In genomic region chr2:55010149-55010591, GRCh38 we compare ENCODE assay signal across 8 cellular contexts.
A peak's percentile ranks its signal among the peaks of the same experiment; 100 is the strongest.
DNase-seq lines count a peak whose midpoint lies in the region; ATAC-seq and TF ChIP-seq lines count a peak whose summit lies in the region.

No MANE protein-coding gene starts in this region.

- no peak for TF ChIP-seq CTCF in neutrophil (IDR thresholded peaks at IDR 0.05)

- H3K9me3 ChIP-seq in neutrophil = no peaks in the 10 kb centered on the region

- H3K4me1 ChIP-seq in neutrophil (ENCODE audit: control insufficient read depth in 1 of 2, insufficient read depth in 1 of 2, low read depth in 1 of 2, low read length in 1 of 2) = peaks cover 31 to 76% of the 10 kb centered on the region in 2 experiments

- ATAC-seq in HG02623 (IDR thresholded peaks at IDR 0.05; ENCODE audit: unreplicated experiment) = peak; percentile 98

- H3K36me3 ChIP-seq in neutrophil = no peaks in the 10 kb centered on the region

- peak overlapping the region; percentile 4 to 44 for H3K4me3 ChIP-seq in neutrophil (ENCODE audit: low read depth in 1 of 2, low read length in 1 of 2)

- H3K27me3 ChIP-seq in neutrophil = no peaks in the 10 kb centered on the region

- peak overlapping the region; percentile 75 for H3K27ac ChIP-seq in neutrophil

- peak; percentile 16 for DNase-seq in activated CD4-positive, CD25-positive, alpha-beta regulatory T cell treated with anti-CD3 and anti-CD28 coated beads, Interleukin-2, amount 50 U/mL, for 16 hours (ENCODE audit: low read depth, low spot score)
- no peak for DNase-seq in activated CD4-positive, CD25-positive, alpha-beta regulatory T cell treated with anti-CD3 and anti-CD28 coated beads, Interleukin-2, amount 50 U/mL, for 72 hours
- DNase-seq in NCI-H2227 (lab: John Stamatoyannopoulos, UW; ENCODE audit: unreplicated experiment) = peak; percentile 41
- DNase-seq in activated CD8-positive, alpha-beta memory T cell treated with anti-CD3 and anti-CD28 coated beads, Interleukin-2, amount 50 U/mL, for 4 hours = peak; percentile 28
- DNase-seq in fibroblast of gingiva (ENCODE audit: low read depth) = peak; percentile 65
- DNase-seq in KG1 (lab: John Stamatoyannopoulos, UW) = no peak

Comparison
In these comparisons a context has a peak if more than half of its experiments do, and no peak if none do; other contexts are left out.
1. DNase-seq: peak in activated CD4-positive, CD25-positive, alpha-beta regulatory T cell treated with anti-CD3 and anti-CD28 coated beads, Interleukin-2, amount 50 U/mL, for 16 hours (single experiment), NCI-H2227 (single experiment), activated CD8-positive, alpha-beta memory T cell treated with anti-CD3 and anti-CD28 coated beads, Interleukin-2, amount 50 U/mL, for 4 hours (single experiment) and fibroblast of gingiva (single experiment); none in activated CD4-positive, CD25-positive, alpha-beta regulatory T cell treated with anti-CD3 and anti-CD28 coated beads, Interleukin-2, amount 50 U/mL, for 72 hours (single experiment) and KG1 (single experiment).